In genomic region chr17:28216032-28216431, GRCh38 we compare ENCODE assay signal across 24 cellular contexts.
DNase-seq lines count a peak whose midpoint lies in the region; ATAC-seq and TF ChIP-seq lines count a peak whose summit lies in the region.
"Had no signal": no experiment of that assay in that cellular context is flagged by ENCODE, and none has a peak within 500 bp of the region (broad histone marks: within the 10 kb centered on the region; RNA-seq: fewer than 3 reads in every experiment).

No MANE protein-coding gene starts in this region.

- intact Hi-C loops in mammary epithelial cell (cut with micrococcal nuclease) (no loop called here), MCF 10A (cut with micrococcal nuclease) (no loop called here)

- no peak overlapping the region for H2AFZ ChIP-seq in mammary epithelial cell (ENCODE audit: low read depth, low read length)
- H2AFZ ChIP-seq: GM23338 had no signal

- POLR2A ChIA-PET in MCF 10A (lab: Yijun Ruan, JAX), result interaction anchor here (0.9 kb wide), 2 partner anchors 11 to 62 kb away, joined by 3 to 4 read pairs; no protein-coding TSS in a partner anchor

- peaks cover under 1% of the 10 kb centered on the region for H3K9me3 ChIP-seq in mammary epithelial cell (replicated peaks; ENCODE audit: insufficient read depth, low read length)
- H3K9me3 ChIP-seq in T-helper 17 cell (ENCODE audit: control insufficient read depth, low read length, poor library complexity, severe bottlenecking), result no peaks in the 10 kb centered on the region
- H3K9me3 ChIP-seq: BE2C, SJCRH30 had no signal

- 100% methylated on average over 2 of the region's 3 CpGs for WGBS in mammary epithelial cell (ENCODE audit: low coverage, missing lambda C conversion rate)

- H3K27me3 Mint-ChIP-seq in MCF 10A (ENCODE audit: insufficient read depth, unreplicated experiment) (no peaks in the 10 kb centered on the region), T-helper 17 cell (no peaks in the 10 kb centered on the region)

- H3K4me3 Mint-ChIP-seq in MCF 10A (ENCODE audit: unreplicated experiment), result no peak overlapping the region
- no peak overlapping the region for H3K4me3 Mint-ChIP-seq in T-helper 17 cell
- H3K4me3 Mint-ChIP-seq: CD4-positive, alpha-beta T cell; GM23338 had no signal

- H3K4me1 ChIP-seq in mammary epithelial cell (ENCODE audit: insufficient read depth, low read length), result peaks cover 8% of the 10 kb centered on the region
- H3K4me1 ChIP-seq: BE2C, SJCRH30 had no signal

- H3K79me2 ChIP-seq in mammary epithelial cell (ENCODE audit: insufficient read depth, low read length), result no peaks in the 10 kb centered on the region

- H3K9ac ChIP-seq in mammary epithelial cell (ENCODE audit: insufficient read depth, low read length), result no peak overlapping the region
- H3K9ac ChIP-seq: KMS-11 had no signal

- BruUV-seq in mammary epithelial cell (replicated peaks; lab: Mats Ljungman, UMichigan) (no TSS peak), MCF 10A (replicated peaks; lab: Mats Ljungman, UMichigan) (no TSS peak)

- dilution Hi-C loops in mammary epithelial cell (cut with HindIII; ENCODE audit: low sequenced_read_pairs), result no loop called here

- H3K36me3 ChIP-seq in mammary epithelial cell (ENCODE audit: insufficient read depth, low read length), result no peaks in the 10 kb centered on the region
- H3K36me3 ChIP-seq: BE2C, SJCRH30 had no signal

- in situ Hi-C loops in mammary epithelial cell (cut with MboI; ENCODE audit: low sequenced_read_pairs in 2 of 2), result no loop called here

- H3K27me3 ChIP-seq in mammary epithelial cell (ENCODE audit: insufficient read depth, low read length), result no peaks in the 10 kb centered on the region
- H3K27me3 ChIP-seq: BE2C, SJCRH30 had no signal

- CTCF ChIA-PET in mammary epithelial cell (lab: Charles Lee; ENCODE audit: low non-redundant PET), result no interaction called here
- CTCF ChIA-PET in MCF 10A (lab: Yijun Ruan, JAX), result interaction anchor here (0.6 to 1.6 kb wide), 4 partner anchors 10 to 184 kb away, joined by 3 to 6 read pairs (median 3); partner anchors contain the start of gene IFT20

- H3K27ac Mint-ChIP-seq in MCF 10A (ENCODE audit: low read depth, unreplicated experiment) (no peak overlapping the region), T-helper 17 cell (peak overlapping the region; percentile 65)
- H3K27ac Mint-ChIP-seq: CD4-positive, alpha-beta T cell; GM23338 had no signal

- H3K4me3 ChIP-seq in mammary epithelial cell (replicated peaks in 1 of 3; ENCODE audit: insufficient read depth in 1 of 3, low read depth in 2 of 3, low read length in 3 of 3) (no peak overlapping the region), foreskin fibroblast (ENCODE audit: low read depth in 1 of 2, low read length in 2 of 2) (no peak overlapping the region)
- H3K4me3 ChIP-seq: GM23338, SJCRH30 had no signal

- no peak for ATAC-seq in T-helper 17 cell
- ATAC-seq in GM21515 (IDR thresholded peaks at IDR 0.05; ENCODE audit: unreplicated experiment), result no peak
- no peak for ATAC-seq in HG03097 (IDR thresholded peaks at IDR 0.05; ENCODE audit: low FRiP score, unreplicated experiment)

- H3K4me1 Mint-ChIP-seq in MCF 10A (ENCODE audit: insufficient read depth, unreplicated experiment) (peaks cover 7% of the 10 kb centered on the region), T-helper 17 cell (peaks cover 5% of the 10 kb centered on the region)
- H3K4me1 Mint-ChIP-seq: GM23338 had no signal

- no peaks in the 10 kb centered on the region for H4K20me1 ChIP-seq in mammary epithelial cell (ENCODE audit: insufficient read depth, low read length)

- no peaks in the 10 kb centered on the region for H3K36me3 Mint-ChIP-seq in MCF 10A (ENCODE audit: insufficient read depth, unreplicated experiment)
- no peaks in the 10 kb centered on the region for H3K36me3 Mint-ChIP-seq in T-helper 17 cell (ENCODE audit: low read depth)

- DNase-seq in mammary epithelial cell (peak; percentile 40), MCF 10A (ENCODE audit: unreplicated experiment) (no peak), T-helper 17 cell (no peak), epithelial cell of prostate (ENCODE audit: low read depth, low spot score) (no peak), stromal cell of bone marrow (ENCODE audit: low read depth) (peak; percentile 10), foreskin fibroblast (no peak)
- DNase-seq: BE2C; Calu3; CD4-positive, alpha-beta T cell; GDM1; MM.1S; NCI-H1105; NCI-H1694; NCI-H2107; NCI-H2227 treated with DMSO at 0.1 percent for 48 hours; NCI-H524 treated with DMSO at 0.1 percent for 48 hours; NK-92 treated with Interleukin-12 subunit alpha and Interleukin-12 subunit beta, amount 100 ng/mL, for 24 hours had no signal

- peaks cover under 1% of the 10 kb centered on the region for H3K9me3 Mint-ChIP-seq in MCF 10A (ENCODE audit: unreplicated experiment)

- H3K27ac ChIP-seq in mammary epithelial cell (ENCODE audit: insufficient read depth, low read depth, low read length) (no peak overlapping the region), epithelial cell of prostate (peak overlapping the region; percentile 4)
- H3K27ac ChIP-seq: 22Rv1, KMS-11, RWPE1, SJCRH30 had no signal

- H3K4me2 ChIP-seq in mammary epithelial cell (ENCODE audit: insufficient read depth, low read depth, low read length), result no peak overlapping the region
- H3K4me2 ChIP-seq: GM23338, KMS-11 had no signal

- TF ChIP-seq CTCF in mammary epithelial cell (conservative IDR thresholded peaks at IDR 0.05 in 1 of 2, IDR thresholded peaks at IDR 0.05 in 1 of 2; ENCODE audit: extremely low read depth in 1 of 2, insufficient read depth in 1 of 2, low read depth in 1 of 2, low read length in 2 of 2) (no peak), MCF 10A (IDR thresholded peaks at IDR 0.05; ENCODE audit: unreplicated experiment) (no peak), foreskin fibroblast (IDR thresholded peaks at IDR 0.05; ENCODE audit: low read depth, low read length) (no peak)

Comparison
In these comparisons a context has a peak if more than half of its experiments do, and no peak if none do; other contexts are left out.
1. DNase-seq: peak in mammary epithelial cell (single experiment) and stromal cell of bone marrow (single experiment); none in MCF 10A (single experiment), T-helper 17 cell (0 of 3), epithelial cell of prostate (single experiment) and foreskin fibroblast (0 of 2).